In the genomic region with DNA sequence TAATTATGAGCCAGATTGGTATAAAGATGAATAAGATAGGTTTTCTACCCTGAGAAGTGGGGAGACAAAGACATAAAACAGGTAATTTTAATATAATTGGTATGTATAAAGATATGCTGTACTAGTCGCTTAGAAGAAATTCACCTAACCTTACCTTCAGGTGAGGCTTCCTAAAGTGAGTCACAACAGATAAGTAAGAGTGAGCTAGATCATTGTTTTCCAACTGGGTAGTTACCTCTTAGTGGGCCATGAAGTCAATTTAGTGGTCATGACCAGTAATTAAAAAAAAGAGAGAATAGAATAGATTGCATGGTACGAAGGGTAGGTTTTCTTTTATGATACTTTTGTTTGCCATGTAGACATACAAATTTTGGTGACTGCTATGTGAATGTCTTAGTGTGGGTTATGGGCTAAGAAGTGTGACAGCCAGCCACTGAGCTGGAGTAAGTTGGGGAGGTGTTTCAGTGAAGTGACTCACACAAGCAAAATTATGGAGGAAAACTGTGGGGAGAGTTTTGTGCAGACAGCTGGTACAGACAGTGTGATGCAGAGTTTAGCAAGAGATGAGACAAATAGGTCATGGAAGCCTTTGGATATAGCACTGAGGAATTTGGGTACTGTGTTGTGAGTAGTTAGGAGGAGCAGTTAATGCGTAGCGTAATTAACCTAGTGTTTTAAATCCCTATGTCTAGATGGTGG, we compare ENCODE assay signal across 15 cellular contexts. TPM values are rescaled to one million over a fixed set of nuclear protein-coding genes. Genes with fewer than 3 reads are reported as not detected.
DNase-seq lines count a peak whose midpoint lies in the region; ATAC-seq and TF ChIP-seq lines count a peak whose summit lies in the region.
"Had no signal": no experiment of that assay in that cellular context is flagged by ENCODE, and none has a peak within 500 bp of the region (broad histone marks: within the 10 kb centered on the region; RNA-seq: fewer than 3 reads in every experiment).

No MANE protein-coding gene starts in this region.

- H3F3A ChIP-seq in PC-3 (ENCODE audit: low read length, unreplicated experiment): no peaks in the 10 kb centered on the region

- no peak overlapping the region for H3K9ac ChIP-seq in PC-3 (ENCODE audit: low read length)

- H3K36me3 Mint-ChIP-seq in activated T-cell treated with anti-CD3 and anti-CD28 coated beads, Interleukin-2, amount 50 U/mL, for 72 hours (ENCODE audit: insufficient read depth in 2 of 2): peaks cover 1 to 38% of the 10 kb centered on the region in 2 donors
- peaks cover 62% of the 10 kb centered on the region for H3K36me3 Mint-ChIP-seq in activated CD8-positive, alpha-beta T cell treated with anti-CD3 and anti-CD28 coated beads for 36 hours (ENCODE audit: low read depth)
- H3K36me3 Mint-ChIP-seq in glutamatergic neuron (ENCODE audit: unreplicated experiment): no peaks in the 10 kb centered on the region
- peaks cover 85% of the 10 kb centered on the region for H3K36me3 Mint-ChIP-seq in stimulated activated naive CD8-positive, alpha-beta T cell treated with anti-CD3 and anti-CD28 coated beads, Interleukin-15, Interleukin-2, amounts not matched to agents 100 ng/mL and 50 ng/mL, for 24 hours (ENCODE audit: low read depth)

- no peaks in the 10 kb centered on the region for H3K27me3 ChIP-seq in PC-3 (ENCODE audit: low read length)
- H3K27me3 ChIP-seq: SJCRH30 had no signal

- H3K9me3 Mint-ChIP-seq in activated T-cell treated with anti-CD3 and anti-CD28 coated beads, Interleukin-2, amount 50 U/mL, for 72 hours: no peaks in the 10 kb centered on the region
- H3K9me3 Mint-ChIP-seq in activated CD8-positive, alpha-beta T cell treated with anti-CD3 and anti-CD28 coated beads for 36 hours: no peaks in the 10 kb centered on the region
- H3K9me3 Mint-ChIP-seq in glutamatergic neuron (ENCODE audit: unreplicated experiment): peaks cover 2% of the 10 kb centered on the region
- H3K9me3 Mint-ChIP-seq in stimulated activated naive CD8-positive, alpha-beta T cell treated with anti-CD3 and anti-CD28 coated beads, Interleukin-15, Interleukin-2, amounts not matched to agents 100 ng/mL and 50 ng/mL, for 24 hours: no peaks in the 10 kb centered on the region
- H3K9me3 Mint-ChIP-seq: dendritic cell treated with granulocyte-macrophage colony-stimulating factor and Interleukin-4, amounts not matched to agents 40 ng/mL and 50 ng/mL, for 4 days had no signal

- intact Hi-C loops in activated CD8-positive, alpha-beta T cell treated with anti-CD3 and anti-CD28 coated beads for 36 hours (cut with micrococcal nuclease): no loop called here
- intact Hi-C loops in PC-3 (cut with micrococcal nuclease): no loop called here

- H3K27me3 Mint-ChIP-seq in activated T-cell treated with anti-CD3 and anti-CD28 coated beads, Interleukin-2, amount 50 U/mL, for 72 hours (ENCODE audit: low read depth): no peaks in the 10 kb centered on the region
- no peaks in the 10 kb centered on the region for H3K27me3 Mint-ChIP-seq in activated CD8-positive, alpha-beta T cell treated with anti-CD3 and anti-CD28 coated beads for 36 hours
- H3K27me3 Mint-ChIP-seq in glutamatergic neuron (ENCODE audit: unreplicated experiment): no peaks in the 10 kb centered on the region
- no peaks in the 10 kb centered on the region for H3K27me3 Mint-ChIP-seq in stimulated activated naive CD8-positive, alpha-beta T cell treated with anti-CD3 and anti-CD28 coated beads, Interleukin-15, Interleukin-2, amounts not matched to agents 100 ng/mL and 50 ng/mL, for 24 hours
- H3K27me3 Mint-ChIP-seq: dendritic cell treated with granulocyte-macrophage colony-stimulating factor and Interleukin-4, amounts not matched to agents 40 ng/mL and 50 ng/mL, for 4 days had no signal

- ATAC-seq in activated T-cell treated with anti-CD3 and anti-CD28 coated beads, Interleukin-2, amount 50 U/mL, for 72 hours (replicated peaks in 1 of 2): peak; percentile 74 to 76
- ATAC-seq in activated CD8-positive, alpha-beta T cell treated with anti-CD3 and anti-CD28 coated beads for 36 hours: peak; percentile 69
- ATAC-seq in PC-3: no peak
- ATAC-seq: left lobe of liver had no signal

- CTCF ChIA-PET in activated CD8-positive, alpha-beta T cell treated with anti-CD3 and anti-CD28 coated beads for 36 hours (lab: Charles Lee): interaction anchor here (0.6 to 2.2 kb wide), 3 partner anchors 9 to 36 kb away, joined by 3 to 14 read pairs (median 3); no protein-coding TSS in a partner anchor
- CTCF ChIA-PET in PC-3 (lab: Charles Lee): no interaction called here

- H3K79me2 ChIP-seq in PC-3 (ENCODE audit: low read length): peaks cover 59% of the 10 kb centered on the region

- peak overlapping the region; percentile 82 for H3K27ac Mint-ChIP-seq in activated T-cell treated with anti-CD3 and anti-CD28 coated beads, Interleukin-2, amount 50 U/mL, for 72 hours
- peak overlapping the region; percentile 81 for H3K27ac Mint-ChIP-seq in activated CD8-positive, alpha-beta T cell treated with anti-CD3 and anti-CD28 coated beads for 36 hours
- H3K27ac Mint-ChIP-seq in glutamatergic neuron (ENCODE audit: unreplicated experiment): peak overlapping the region; percentile 10
- H3K27ac Mint-ChIP-seq in stimulated activated naive CD8-positive, alpha-beta T cell treated with anti-CD3 and anti-CD28 coated beads, Interleukin-15, Interleukin-2, amounts not matched to agents 100 ng/mL and 50 ng/mL, for 24 hours: peak overlapping the region; percentile 76
- H3K27ac Mint-ChIP-seq: dendritic cell treated with granulocyte-macrophage colony-stimulating factor and Interleukin-4, amounts not matched to agents 40 ng/mL and 50 ng/mL, for 4 days had no signal

- peaks cover 19% of the 10 kb centered on the region for H4K20me1 ChIP-seq in PC-3 (ENCODE audit: low read length)

- no peak for DNase-seq in activated T-cell treated with anti-CD3 and anti-CD28 coated beads, Interleukin-2, amount 50 U/mL, for 72 hours
- DNase-seq in activated T-cell treated with anti-CD3 and anti-CD28 coated beads for 4 hours: no peak
- DNase-seq in activated CD8-positive, alpha-beta T cell treated with anti-CD3 and anti-CD28 coated beads for 36 hours: no peak
- DNase-seq in glutamatergic neuron: no peak
- DNase-seq in middle frontal gyrus (ENCODE audit: extremely low spot score, low spot score): no peak
- DNase-seq in PC-3: no peak
- DNase-seq in NCI-H1436 (lab: John Stamatoyannopoulos, UW): no peak
- DNase-seq: DMS79 treated with DMSO at 0.1 percent for 48 hours; NCI-H1694; NCI-H82; SJCRH30; stimulated activated CD4-positive, alpha-beta T cell treated with anti-CD3 and anti-CD28 coated beads, Interleukin-12 subunit alpha, Interleukin-12 subunit beta, amount 100 ng/mL, for 4 hours had no signal

- H3K4me1 ChIP-seq in PC-3 (ENCODE audit: insufficient read depth, low read length): no peaks in the 10 kb centered on the region
- H3K4me1 ChIP-seq: SJCRH30 had no signal

- BruUV-seq in PC-3 (replicated peaks; lab: Mats Ljungman, UMichigan): no TSS peak

- POLR2A ChIA-PET in activated CD8-positive, alpha-beta T cell treated with anti-CD3 and anti-CD28 coated beads for 36 hours (lab: Charles Lee): interaction anchor here (1.2 kb wide), 2 partner anchors 10 to 44 kb away, joined by 3 to 5 read pairs; no protein-coding TSS in a partner anchor
- POLR2A ChIA-PET in PC-3 (lab: Charles Lee; ENCODE audit: unreplicated experiment): no interaction called here

- no peaks in the 10 kb centered on the region for H3K9me3 ChIP-seq in PC-3 (ENCODE audit: low read length)
- H3K9me3 ChIP-seq: SJCRH30 had no signal

- H3K4me2 ChIP-seq in PC-3 (ENCODE audit: low read length): no peak overlapping the region

- H3K4me3 ChIP-seq in PC-3 (ENCODE audit: low read length): no peak overlapping the region
- H3K4me3 ChIP-seq: SJCRH30 had no signal

- no peak overlapping the region for H3K27ac ChIP-seq in PC-3 (ENCODE audit: low read length)
- H3K27ac ChIP-seq: SJCRH30 had no signal

- H3K36me3 ChIP-seq in PC-3 (ENCODE audit: low read depth, low read length): peaks cover 38% of the 10 kb centered on the region

- no peaks in the 10 kb centered on the region for H3K9me2 ChIP-seq in PC-3 (replicated peaks; ENCODE audit: low read length)

- peak overlapping the region; percentile 7 to 28 for H3K4me3 Mint-ChIP-seq in activated T-cell treated with anti-CD3 and anti-CD28 coated beads, Interleukin-2, amount 50 U/mL, for 72 hours
- no peak overlapping the region for H3K4me3 Mint-ChIP-seq in activated CD8-positive, alpha-beta T cell treated with anti-CD3 and anti-CD28 coated beads for 36 hours
- no peak overlapping the region for H3K4me3 Mint-ChIP-seq in glutamatergic neuron (ENCODE audit: unreplicated experiment)
- H3K4me3 Mint-ChIP-seq in stimulated activated naive CD8-positive, alpha-beta T cell treated with anti-CD3 and anti-CD28 coated beads, Interleukin-15, Interleukin-2, amounts not matched to agents 100 ng/mL and 50 ng/mL, for 24 hours: peak overlapping the region; percentile 1
- H3K4me3 Mint-ChIP-seq: dendritic cell treated with granulocyte-macrophage colony-stimulating factor and Interleukin-4, amounts not matched to agents 40 ng/mL and 50 ng/mL, for 4 days had no signal

- peaks cover 69% of the 10 kb centered on the region for H3K4me1 Mint-ChIP-seq in activated T-cell treated with anti-CD3 and anti-CD28 coated beads, Interleukin-2, amount 50 U/mL, for 72 hours (ENCODE audit: low read depth)
- peaks cover 45% of the 10 kb centered on the region for H3K4me1 Mint-ChIP-seq in activated CD8-positive, alpha-beta T cell treated with anti-CD3 and anti-CD28 coated beads for 36 hours (ENCODE audit: low read depth)
- H3K4me1 Mint-ChIP-seq in glutamatergic neuron (ENCODE audit: low read depth, unreplicated experiment): peaks cover 6% of the 10 kb centered on the region
- H3K4me1 Mint-ChIP-seq in stimulated activated naive CD8-positive, alpha-beta T cell treated with anti-CD3 and anti-CD28 coated beads, Interleukin-15, Interleukin-2, amounts not matched to agents 100 ng/mL and 50 ng/mL, for 24 hours (ENCODE audit: low read depth): peaks cover 53% of the 10 kb centered on the region

- no peak overlapping the region for H2AFZ ChIP-seq in PC-3 (ENCODE audit: low read length)

- no peak for TF ChIP-seq CTCF in activated CD8-positive, alpha-beta T cell treated with anti-CD3 and anti-CD28 coated beads for 36 hours (IDR thresholded peaks at IDR 0.05)
- TF ChIP-seq CTCF in glutamatergic neuron (IDR thresholded peaks at IDR 0.05; ENCODE audit: partially characterized antibody, unreplicated experiment): no peak
- TF ChIP-seq CTCF in PC-3 (conservative IDR thresholded peaks at IDR 0.05; ENCODE audit: low read depth, low read length): no peak

RNA-seq across cellular contexts. Expression of a gene that starts 8.2 kb away (rescaled TPM):
- total RNA-seq in activated T-cell treated with anti-CD3 and anti-CD28 coated beads, Interleukin-2, amount 50 U/mL, for 72 hours: 10 to 100 TPM; 33.6 to 41.5 TPM
- total RNA-seq in activated CD8-positive, alpha-beta T cell treated with anti-CD3 and anti-CD28 coated beads for 36 hours: 10 to 100 TPM; 44.9 to 45.8 TPM
- 27.3 TPM for total RNA-seq in glutamatergic neuron (ENCODE audit: unreplicated experiment)
- 26.2 and 33.2 TPM in 2 replicates for total RNA-seq in PC-3 (2014; rRNA removed)

RNA-seq across cellular contexts. Expression of a gene that starts 24.7 kb away (rescaled TPM):
- total RNA-seq in activated T-cell treated with anti-CD3 and anti-CD28 coated beads, Interleukin-2, amount 50 U/mL, for 72 hours: 1 to 10 TPM in 1 of 2 donors, under 1 TPM in 1; 0.77 to 1.5 TPM
- total RNA-seq in activated CD8-positive, alpha-beta T cell treated with anti-CD3 and anti-CD28 coated beads for 36 hours: not detected
- total RNA-seq in glutamatergic neuron (ENCODE audit: unreplicated experiment) (not detected), PC-3 (2014; rRNA removed) (not detected in 2 replicates)
- total RNA-seq: left lobe of liver, SJCRH30 had no signal

RNA-seq across cellular contexts. Expression of a gene that starts 44.6 kb away (rescaled TPM):
- 10 to 100 TPM; 48.3 to 62.9 TPM for total RNA-seq in activated T-cell treated with anti-CD3 and anti-CD28 coated beads, Interleukin-2, amount 50 U/mL, for 72 hours
- total RNA-seq in activated CD8-positive, alpha-beta T cell treated with anti-CD3 and anti-CD28 coated beads for 36 hours: 10 to 100 TPM; 33.7 to 35.0 TPM
- total RNA-seq in glutamatergic neuron (ENCODE audit: unreplicated experiment) (52.6 TPM), PC-3 (2014; rRNA removed) (29.3 and 31.2 TPM in 2 replicates)

Comparison
In these comparisons a context has a peak if more than half of its experiments do, and no peak if none do; other contexts are left out.
1. H3K27ac Mint-ChIP-seq: peak in every context shown above with its lines; median percentile 82 in activated T-cell treated with anti-CD3 and anti-CD28 coated beads, Interleukin-2, amount 50 U/mL, for 72 hours; 81 in activated CD8-positive, alpha-beta T cell treated with anti-CD3 and anti-CD28 coated beads for 36 hours; 76 in stimulated activated naive CD8-positive, alpha-beta T cell treated with anti-CD3 and anti-CD28 coated beads, Interleukin-15, Interleukin-2, amounts not matched to agents 100 ng/mL and 50 ng/mL, for 24 hours; 10 in glutamatergic neuron.
2. H3K4me3 Mint-ChIP-seq: peak in activated T-cell treated with anti-CD3 and anti-CD28 coated beads, Interleukin-2, amount 50 U/mL, for 72 hours (2 of 2) and stimulated activated naive CD8-positive, alpha-beta T cell treated with anti-CD3 and anti-CD28 coated beads, Interleukin-15, Interleukin-2, amounts not matched to agents 100 ng/mL and 50 ng/mL, for 24 hours (single experiment); none in activated CD8-positive, alpha-beta T cell treated with anti-CD3 and anti-CD28 coated beads for 36 hours (single experiment) and glutamatergic neuron (single experiment).